8 cellular contexts compared by ENCODE assay signal in genomic region chr1:202625416-202626360, GRCh38.
DNase-seq lines count a peak whose midpoint lies in the region; ATAC-seq and TF ChIP-seq lines count a peak whose summit lies in the region.

No MANE protein-coding gene starts in this region.

- DNase-seq in D341Med (ENCODE audit: low spot score) (peak; percentile 92), GM23338 (ENCODE audit: low spot score) (peak; percentile 88), NCI-H2196 (lab: John Stamatoyannopoulos, UW; ENCODE audit: unreplicated experiment) (peak; percentile 43), colonic mucosa (peak; percentile 73), lower leg skin (ENCODE audit: low spot score in 2 of 2) (peak; percentile 49 to 91)
- peak; percentile 53 for DNase-seq in activated CD4-positive, CD25-positive, alpha-beta regulatory T cell treated with anti-CD3 and anti-CD28 coated beads, Interleukin-2, amount 50 U/mL, for 72 hours
- DNase-seq in stimulated activated CD8-positive, alpha-beta memory T cell treated with anti-CD3 and anti-CD28 coated beads, Interleukin-2, amount 100 ng/mL, for 48 hours (ENCODE audit: low read depth in 2 of 2) = peak; percentile 49 to 54

- no peaks in the 10 kb centered on the region for H3K9me3 ChIP-seq in colonic mucosa

- intact Hi-C loops in colonic mucosa (cut with DNase I) = no loop called here
- intact Hi-C loops in lower leg skin (cut with DNase I; ENCODE audit: low total_unique reads) = no loop called here

- peaks cover 24% of the 10 kb centered on the region for H3K4me1 Mint-ChIP-seq in GM23338

- no peak overlapping the region for H3K4me2 ChIP-seq in GM23338

- H3K9me2 ChIP-seq in GM23338 (ENCODE audit: insufficient read depth) = no peaks in the 10 kb centered on the region

- no peak overlapping the region for H3K9ac ChIP-seq in colonic mucosa (ENCODE audit: low read depth in 2 of 2, low read length in 2 of 2)

- no peak overlapping the region for H3K27ac ChIP-seq in GM23338 (ENCODE audit: low read depth)
- H3K27ac ChIP-seq in colonic mucosa = no peak overlapping the region

- H2AFZ ChIP-seq in GM23338 = no peak overlapping the region

- peaks cover 6% of the 10 kb centered on the region for H3K27me3 Mint-ChIP-seq in GM23338 (ENCODE audit: insufficient read depth, low read depth, poor library complexity)

- no peak overlapping the region for H3K27ac Mint-ChIP-seq in GM23338

- H3K79me2 ChIP-seq in GM23338 (replicated peaks; ENCODE audit: insufficient read depth) = no peaks in the 10 kb centered on the region

- H3K4me3 ChIP-seq in GM23338 = no peak overlapping the region
- no peak overlapping the region for H3K4me3 ChIP-seq in colonic mucosa
- no peak overlapping the region for H3K4me3 ChIP-seq in lower leg skin (ENCODE audit: low read depth, poor library complexity, severe bottlenecking)

- H3K36me3 Mint-ChIP-seq in GM23338 (ENCODE audit: low read depth) = no peaks in the 10 kb centered on the region

- ATAC-seq in GM23338 (peak; percentile 90), GM18505 (IDR thresholded peaks at IDR 0.05; ENCODE audit: unreplicated experiment) (no peak)

- WGBS in lower leg skin, 2 donors = 35 to 36% methylated on average over 24 to 26 of the region's 28 CpGs

- H3F3A ChIP-seq in GM23338 (replicated peaks; ENCODE audit: low read depth) = 0 out of 2 replicates have a peak, but pooled peaks cover 6% of the 10 kb centered on the region

- H4K20me1 ChIP-seq in GM23338 (replicated peaks; ENCODE audit: insufficient read depth) = no peaks in the 10 kb centered on the region; the same call in 1 of the 2 replicates

- H3K9me3 Mint-ChIP-seq in GM23338 = no peaks in the 10 kb centered on the region

- H3K4me1 ChIP-seq in GM23338 (ENCODE audit: insufficient read depth) (peaks cover 12% of the 10 kb centered on the region; the same call in 1 of the 2 replicates), colonic mucosa (no peaks in the 10 kb centered on the region)

- TF ChIP-seq POLR2A in lower leg skin (IDR thresholded peaks at IDR 0.05) (no peak), GM18505 (IDR thresholded peaks at IDR 0.05; ENCODE audit: borderline replicate concordance, extremely low read depth, insufficient read depth, insufficient read length) (no peak)

- H3K27me3 ChIP-seq in GM23338 (ENCODE audit: insufficient read depth) (no peaks in the 10 kb centered on the region), colonic mucosa (no peaks in the 10 kb centered on the region)

- H3K4me3 Mint-ChIP-seq in GM23338 = no peak overlapping the region

- no peaks in the 10 kb centered on the region for H3K36me3 ChIP-seq in GM23338 (ENCODE audit: insufficient read depth)
- H3K36me3 ChIP-seq in colonic mucosa = no peaks in the 10 kb centered on the region

- peak; percentile 52 to 79 for TF ChIP-seq CTCF in GM23338 (conservative IDR thresholded peaks at IDR 0.05; ENCODE audit: low read depth in 2 of 2)
- peak; percentile 56 for TF ChIP-seq CTCF in colonic mucosa (IDR thresholded peaks at IDR 0.05)
- TF ChIP-seq CTCF in lower leg skin (IDR thresholded peaks at IDR 0.05) = no peak

TF ChIP-seq in GM23338, 12 proteins besides CTCF, POLR2A, EP300 and RAD21:
- no peak for TF ChIP-seq ETS1 (IDR thresholded peaks at IDR 0.05)
- no peak for TF ChIP-seq ZNF114 (CRISPR knock-in tag; IDR thresholded peaks at IDR 0.05)
- TF ChIP-seq ZNF331 (CRISPR knock-in tag; IDR thresholded peaks at IDR 0.05; ENCODE audit: low read depth) = no peak
- no peak for TF ChIP-seq NANOG (IDR thresholded peaks at IDR 0.05; ENCODE audit: borderline replicate concordance)
- no peak for TF ChIP-seq CREB1 (CRISPR knock-in tag; IDR thresholded peaks at IDR 0.05; ENCODE audit: low read depth)

Comparison
In these comparisons a context has a peak if more than half of its experiments do, and no peak if none do; other contexts are left out.
1. CTCF ChIP-seq: peak in GM23338 (2 of 2) and colonic mucosa (single experiment); none in lower leg skin (0 of 3).
2. Peak in every context shown above with its lines, with median percentiles within 50 percentile points of each other: DNase-seq.